ENCODE assay signal across 8 cellular contexts in the genomic region with DNA sequence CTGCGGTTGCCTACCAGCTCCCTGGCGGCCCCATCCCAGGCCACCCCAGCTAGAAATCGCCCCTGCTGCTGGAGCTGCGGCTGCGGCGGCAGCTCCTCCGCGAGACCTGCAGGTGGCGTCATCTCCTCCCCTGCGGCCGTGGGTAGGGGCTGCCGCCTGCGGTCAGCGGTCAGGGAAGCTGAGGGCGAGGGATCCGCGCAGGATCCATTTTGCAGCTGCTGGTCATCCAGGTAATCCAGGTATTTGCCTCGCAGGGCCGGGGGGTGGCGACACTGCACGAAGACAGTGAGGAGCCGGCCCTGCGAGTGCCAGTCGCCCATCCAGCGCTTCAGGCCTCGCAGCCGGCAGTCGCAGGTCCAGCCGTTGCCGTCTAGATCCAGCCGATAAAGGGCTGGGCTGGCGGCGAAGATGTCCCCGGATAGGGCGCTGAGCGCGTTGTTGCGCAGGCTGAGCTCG. TPM values are rescaled to one million over a fixed set of nuclear protein-coding genes. Genes with fewer than 3 reads are reported as not detected.
DNase-seq lines count a peak whose midpoint lies in the region; ATAC-seq and TF ChIP-seq lines count a peak whose summit lies in the region.

No MANE protein-coding gene starts in this region.

- no peak for TF ChIP-seq EP300 in stomach (IDR thresholded peaks at IDR 0.05)

- TF ChIP-seq POLR2A in stomach (IDR thresholded peaks at IDR 0.05) = no peak

- H3K36me3 ChIP-seq in stomach = no peaks in the 10 kb centered on the region

- peak in 49 of 56 donors; percentile 7 to 64 (median 47) for TF ChIP-seq CTCF in dorsolateral prefrontal cortex (IDR thresholded peaks at IDR 0.05 in 54 of 56, conservative IDR thresholded peaks at IDR 0.05 in 2 of 56; ENCODE audit: low read depth in 1 of 56, partially characterized antibody in 56 of 56)
- peak in 5 of 7 experiments; percentile 31 to 53 (median 40) for TF ChIP-seq CTCF in stomach (IDR thresholded peaks at IDR 0.05)

- no peaks in the 10 kb centered on the region for H3K9me3 ChIP-seq in stomach

- peak; percentile 3 for DNase-seq in stimulated activated CD4-positive, alpha-beta T cell treated with anti-CD3 and anti-CD28 coated beads, Interleukin-1b, Interleukin-23, amount 100 ng/mL, for 48 hours
- DNase-seq in stimulated activated CD4-positive, alpha-beta T cell treated with anti-CD3 and anti-CD28 coated beads, Interleukin-4, amount 100 ng/mL, for 24 hours = no peak
- DNase-seq in NCI-H774 (lab: John Stamatoyannopoulos, UW) (peak; percentile 70), dorsolateral prefrontal cortex (peak in 7 of 10 donors; percentile 33 to 63 (median 42)), left lobe of liver (ENCODE audit: low spot score) (peak; percentile 68), stomach (peak; percentile 74), middle frontal gyrus (ENCODE audit: extremely low spot score, low spot score) (no peak)

- H3K4me3 ChIP-seq in dorsolateral prefrontal cortex (peak overlapping the region; percentile 33 to 74 (median 61)), stomach (peak overlapping the region; percentile 49 to 63 (median 58))

- WGBS in stomach, 5 donors = 0 to 2% (median 1%) methylated on average over 18 to 39 of the region's 39 CpGs

- H3K27me3 ChIP-seq in dorsolateral prefrontal cortex (peaks cover 0 to 42% (median 18%) of the 10 kb centered on the region in 45 donors), stomach (peaks cover 0 to 43% (median 28%) of the 10 kb centered on the region in 3 donors)

- intact Hi-C loops in dorsolateral prefrontal cortex (cut with DNase I) (loop anchor here in 1 of 2 donors (10.0 kb wide), 1 partner anchor 148 kb away; no protein-coding TSS in a partner anchor), stomach (cut with DNase I; ENCODE audit: low total_unique reads) (no loop called here)

- ATAC-seq in left lobe of liver (peak; percentile 68), HG02852 (IDR thresholded peaks at IDR 0.05; ENCODE audit: unreplicated experiment) (no peak)

- H3K4me1 ChIP-seq in stomach = peaks cover 33 to 60% (median 49%) of the 10 kb centered on the region in 4 donors

- H3K27ac ChIP-seq in dorsolateral prefrontal cortex (peak overlapping the region in 34 of 59 donors; percentile 1 to 85 (median 52)), stomach (peak overlapping the region; percentile 65 to 79 (median 71))

RNA-seq across cellular contexts. Expression of a gene that starts 1.5 kb away (rescaled TPM):
- total RNA-seq in dorsolateral prefrontal cortex = 100 to 1,000 TPM in 1 of 120 experiments, 10 to 100 TPM in 118, 1 to 10 TPM in 1; 9.8 to 122 (median 34.1) TPM
- 0.18 TPM for total RNA-seq in left lobe of liver
- total RNA-seq in stomach = 10 to 100 TPM in 1 of 5 donors, 1 to 10 TPM in 3, not detected in 1; 1.3 to 26.1 (median 5.6) TPM
- polyA plus RNA-seq in stomach = 1 to 10 TPM in 2 of 3 donors, under 1 TPM in 1; 0.92 to 1.3 (median 1.1) TPM

Comparison
In these comparisons a context has a peak if more than half of its experiments do, and no peak if none do; other contexts are left out.
1. DNase-seq: peak in stimulated activated CD4-positive, alpha-beta T cell treated with anti-CD3 and anti-CD28 coated beads, Interleukin-1b, Interleukin-23, amount 100 ng/mL, for 48 hours (single experiment), NCI-H774 (single experiment), dorsolateral prefrontal cortex (7 of 10), left lobe of liver (single experiment) and stomach (single experiment); none in stimulated activated CD4-positive, alpha-beta T cell treated with anti-CD3 and anti-CD28 coated beads, Interleukin-4, amount 100 ng/mL, for 24 hours (single experiment) and middle frontal gyrus (single experiment).